ENCODE assay signal across 18 cellular contexts in the genomic region with DNA sequence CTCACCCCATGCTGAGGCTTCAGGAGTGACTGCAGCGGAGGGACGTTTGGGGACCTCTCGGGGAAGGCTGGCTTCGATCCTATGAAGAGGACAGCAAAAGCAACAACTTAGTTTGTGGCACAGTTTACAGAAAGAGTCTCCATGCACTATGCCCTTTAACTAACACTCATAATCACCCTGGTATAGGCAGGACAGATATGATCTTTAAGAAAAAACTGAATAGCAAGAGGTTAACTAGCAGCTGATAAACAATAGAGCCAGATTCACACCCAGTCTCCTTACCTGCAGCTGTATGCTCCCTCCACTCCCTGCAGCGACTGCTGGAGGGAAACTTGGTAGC. TPM values are rescaled to one million over a fixed set of nuclear protein-coding genes. Genes with fewer than 3 reads are reported as not detected.
DNase-seq lines count a peak whose midpoint lies in the region; ATAC-seq lines count a peak whose summit lies in the region.
"Had no signal": no experiment of that assay in that cellular context is flagged by ENCODE, and none has a peak within 500 bp of the region (broad histone marks: within the 10 kb centered on the region; RNA-seq: fewer than 3 reads in every experiment).

No MANE protein-coding gene starts in this region.

- ATAC-seq in T-helper 17 cell = no peak

- H3K4me1 Mint-ChIP-seq in T-helper 17 cell = peaks cover 4% of the 10 kb centered on the region
- H3K4me1 Mint-ChIP-seq: CD14-positive monocyte; CD8-positive, alpha-beta memory T cell had no signal

- H2AFZ ChIP-seq in Karpas-422 (ENCODE audit: low read length) = no peak overlapping the region

- no peaks in the 10 kb centered on the region for H3K9me3 ChIP-seq in T-helper 17 cell (ENCODE audit: control insufficient read depth, low read length, poor library complexity, severe bottlenecking)
- H3K9me3 ChIP-seq in Karpas-422 (ENCODE audit: low read length) = no peaks in the 10 kb centered on the region
- H3K9me3 ChIP-seq: BE2C; BLaER1 treated with 17β-estradiol and CSF1 and Interleukin-3, amounts not matched to agents 10 nM and 100 nM; HAP-1 had no signal

- H3K36me3 ChIP-seq in Karpas-422 (ENCODE audit: insufficient read depth, low read length) = no peaks in the 10 kb centered on the region
- H3K36me3 ChIP-seq: BE2C, HAP-1 had no signal

- no peaks in the 10 kb centered on the region for H3K27me3 ChIP-seq in Karpas-422 (ENCODE audit: low read length)
- H3K27me3 ChIP-seq: BE2C; BLaER1 treated with 17β-estradiol and CSF1 and Interleukin-3, amounts not matched to agents 10 nM and 100 nM had no signal

- peaks cover 43% of the 10 kb centered on the region for H4K20me1 ChIP-seq in Karpas-422 (ENCODE audit: insufficient read depth, low read depth, low read length)

- peak; percentile 29 for DNase-seq in DMS79 treated with DMSO at 0.1 percent for 48 hours (lab: John Stamatoyannopoulos, UW)
- no peak for DNase-seq in DMS79 (lab: John Stamatoyannopoulos, UW)
- no peak for DNase-seq in T-helper 17 cell
- peak; percentile 1 for DNase-seq in fibroblast of peridontal ligament (ENCODE audit: extremely low read depth)
- no peak for DNase-seq in GM03348 (ENCODE audit: low spot score)
- no peak for DNase-seq in Karpas-422
- no peak for DNase-seq in COR-L47 (lab: John Stamatoyannopoulos, UW)
- DNase-seq: BE2C, GF-D8, GOT3 had no signal

- no peaks in the 10 kb centered on the region for H3K36me3 Mint-ChIP-seq in T-helper 17 cell (ENCODE audit: low read depth)
- H3K36me3 Mint-ChIP-seq: CD14-positive monocyte; CD8-positive, alpha-beta memory T cell had no signal

- H3K27ac ChIP-seq in Karpas-422 (ENCODE audit: low read length) = no peak overlapping the region
- H3K27ac ChIP-seq: 22Rv1; BLaER1 treated with 17β-estradiol and CSF1 and Interleukin-3, amounts not matched to agents 10 nM and 100 nM had no signal

- peaks cover 26% of the 10 kb centered on the region for H3K27me3 Mint-ChIP-seq in T-helper 17 cell

- no peak overlapping the region for H3K4me3 ChIP-seq in Karpas-422 (ENCODE audit: low read length)
- H3K4me3 ChIP-seq: BLaER1 treated with 17β-estradiol and CSF1 and Interleukin-3, amounts not matched to agents 10 nM and 100 nM; HAP-1 had no signal

- no peaks in the 10 kb centered on the region for H3K79me2 ChIP-seq in Karpas-422 (ENCODE audit: low read length)

- peak overlapping the region; percentile 19 for H3K4me3 Mint-ChIP-seq in T-helper 17 cell
- H3K4me3 Mint-ChIP-seq: CD14-positive monocyte; CD4-positive, alpha-beta T cell; CD8-positive, alpha-beta memory T cell; HFFc6 had no signal

- no peak overlapping the region for H3K4me2 ChIP-seq in Karpas-422 (ENCODE audit: low read depth, low read length, poor library complexity, severe bottlenecking)
- H3K4me2 ChIP-seq: BLaER1 treated with 17β-estradiol and CSF1 and Interleukin-3, amounts not matched to agents 10 nM and 100 nM had no signal

- no peaks in the 10 kb centered on the region for H3K9me2 ChIP-seq in Karpas-422 (replicated peaks; ENCODE audit: insufficient read depth, low read length)

- H3K27ac Mint-ChIP-seq in T-helper 17 cell = no peak overlapping the region
- H3K27ac Mint-ChIP-seq: CD14-positive monocyte; CD4-positive, alpha-beta T cell; CD8-positive, alpha-beta memory T cell; HFFc6 had no signal

- no peaks in the 10 kb centered on the region for H3K4me1 ChIP-seq in Karpas-422 (ENCODE audit: low read length)
- H3K4me1 ChIP-seq: BE2C, HAP-1 had no signal

- H3K9ac ChIP-seq in Karpas-422 (ENCODE audit: low read length) = no peak overlapping the region
- H3K9ac ChIP-seq: BLaER1 treated with 17β-estradiol and CSF1 and Interleukin-3, amounts not matched to agents 10 nM and 100 nM had no signal

RNA-seq across cellular contexts. Expression of gene TMEM63C, which starts 27.4 kb away (rescaled TPM):
- total RNA-seq in T-helper 17 cell = 1 to 10 TPM in 1 of 2 donors, under 1 TPM in 1; 0.65 to 1.1 TPM
- 5.0 and 8.4 TPM in 2 replicates for total RNA-seq in Karpas-422 (2014; rRNA removed; shearing (Covaris generic); ENCODE audit: low replicate concordance)
- total RNA-seq: G401 had no signal

Comparison
In these comparisons a context has a peak if more than half of its experiments do, and no peak if none do; other contexts are left out.
1. DNase-seq: peak in DMS79 treated with DMSO at 0.1 percent for 48 hours (single experiment) and fibroblast of peridontal ligament (single experiment); none in DMS79 (single experiment), T-helper 17 cell (0 of 3), GM03348 (single experiment), Karpas-422 (single experiment) and COR-L47 (single experiment).